Comparison of ENCODE assay signal across 8 cellular contexts in the genomic region with DNA sequence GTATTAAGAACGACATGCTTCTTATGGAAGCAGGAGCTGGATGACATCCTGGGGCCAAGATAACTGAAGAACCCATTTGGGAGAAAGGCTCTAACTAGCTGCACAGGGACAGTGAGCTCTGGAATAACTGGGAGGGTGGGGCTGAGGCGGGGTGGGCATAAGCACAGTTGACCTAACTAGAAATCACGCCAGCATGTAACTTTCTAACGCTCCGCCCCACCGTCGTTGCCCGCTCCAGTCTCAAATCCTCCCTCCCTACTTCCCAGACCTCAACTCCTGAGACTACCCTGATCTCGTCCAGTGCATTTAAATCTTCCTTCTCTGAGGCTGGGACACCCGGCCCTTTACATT. TPM values are rescaled to one million over a fixed set of nuclear protein-coding genes. Genes with fewer than 3 reads are reported as not detected.
DNase-seq lines count a peak whose midpoint lies in the region; ATAC-seq, FAIRE-seq and TF ChIP-seq lines count a peak whose summit lies in the region.

No MANE protein-coding gene starts in this region.

- ATAC-seq in GM12878 (peak; percentile 6), HG02884 (IDR thresholded peaks at IDR 0.05; ENCODE audit: unreplicated experiment) (no peak), foreskin keratinocyte (no peak)

- in situ Hi-C loops in GM12878 (cut with MboI) = no loop called here

- H3K27ac ChIP-seq in left ventricle myocardium inferior (replicated peaks) (peak overlapping the region; percentile 78), GM12878 (ENCODE audit: control insufficient read depth, insufficient read depth) (peak overlapping the region; percentile 62), mesendoderm (ENCODE audit: low read depth, low read length) (no peak overlapping the region), foreskin keratinocyte (no peak overlapping the region)

- no peak overlapping the region for H2BK15ac ChIP-seq in mesendoderm (replicated peaks; ENCODE audit: low read depth)

- H4K5ac ChIP-seq in mesendoderm (ENCODE audit: low read length) = no peak overlapping the region

- H3K79me1 ChIP-seq in mesendoderm (ENCODE audit: low read length) = peaks cover 9% of the 10 kb centered on the region

- WGBS in GM12878 (ENCODE audit: insufficient coverage, insufficient replicate concordance, low lambda C conversion rate, missing lambda C conversion rate) = 24% methylated on average over 10 of the region's 10 CpGs
- WGBS in mesendoderm (ENCODE audit: extremely low coverage, insufficient coverage, low lambda C conversion rate) = no CpG with 5 or more reads among the region's 10 CpGs

- H3K79me2 ChIP-seq in GM12878 (ENCODE audit: control insufficient read depth, insufficient read depth, low read length) (peaks cover 17% of the 10 kb centered on the region), mesendoderm (ENCODE audit: control insufficient read depth, insufficient read depth, low read length) (peaks cover 11% of the 10 kb centered on the region)

- H3K4me3 ChIP-seq in left ventricle myocardium inferior (peak overlapping the region; percentile 88), GM12878 (peak overlapping the region; percentile 92), mesendoderm (ENCODE audit: low read length) (peak overlapping the region; percentile 82)

- TF ChIP-seq CTCF in left ventricle myocardium inferior (IDR thresholded peaks at IDR 0.05; ENCODE audit: borderline replicate concordance) = no peak
- no peak for TF ChIP-seq CTCF in GM12878 (IDR thresholded peaks at IDR 0.05 in 2 of 3, conservative IDR thresholded peaks at IDR 0.05 in 1 of 3; ENCODE audit: control insufficient read depth in 2 of 3, extremely low read depth in 1 of 3, insufficient read depth in 1 of 3, low read depth in 3 of 3, low read length in 3 of 3)
- TF ChIP-seq CTCF in foreskin keratinocyte (conservative IDR thresholded peaks at IDR 0.05) = no peak

- intact Hi-C loops in left ventricle myocardium inferior (cut with micrococcal nuclease) = loop anchor here (5.0 kb wide), 1 partner anchor 102 kb away; no protein-coding TSS in a partner anchor
- intact Hi-C loops in cardiac septum (cut with DNase I) = no loop called here
- intact Hi-C loops in GM12878 (cut with micrococcal nuclease; ENCODE audit: unreplicated experiment) = no loop called here

- H2BK5ac ChIP-seq in mesendoderm (ENCODE audit: low read length) = no peak overlapping the region

- no peak for TF ChIP-seq EP300 in GM12878 (IDR thresholded peaks at IDR 0.05; ENCODE audit: borderline replicate concordance in 1 of 2, control insufficient read depth in 1 of 2, low read depth in 2 of 2, low read length in 2 of 2)

- RAD21 ChIA-PET in GM12878 (lab: Charles Lee; ENCODE audit: unreplicated experiment) = interaction anchor here (1.2 to 2.2 kb wide), 3 partner anchors 142 to 156 kb away, joined by 3 to 10 read pairs (median 7); no protein-coding TSS in a partner anchor

- DNase-seq in left ventricle myocardium inferior (no peak), cardiac septum (ENCODE audit: low spot score) (no peak), GM12878 (ENCODE audit: low read depth, low spot score) (no peak), mesendoderm (peak; percentile 10), GF-D8 (lab: John Stamatoyannopoulos, UW) (no peak), foreskin keratinocyte (no peak)
- DNase-seq in stimulated activated CD4-positive, alpha-beta T cell treated with anti-CD3 and anti-CD28 coated beads, Interleukin-4, amount 100 ng/mL, for 4 hours = no peak

- no peak overlapping the region for H3K4ac ChIP-seq in mesendoderm (ENCODE audit: low read depth, low read length)

- CTCF ChIA-PET in GM12878 (lab: Yijun Ruan, JAX) = interaction anchor here (0.5 to 3.1 kb wide), 12 partner anchors 11 to 352 kb away, joined by 3 to 22 read pairs (median 5); a partner anchor contains a TSS

- FAIRE-seq in GM12878 (lab: Jason Lieb, UNC) = no peak

- H3K18ac ChIP-seq in mesendoderm (ENCODE audit: low read length) = no peak overlapping the region

- TF ChIP-seq POLR2A in GM12878 (IDR thresholded peaks at IDR 0.05; ENCODE audit: low read depth, low read length) = no peak

- H3K4me1 ChIP-seq in left ventricle myocardium inferior (peaks cover 21% of the 10 kb centered on the region), GM12878 (ENCODE audit: control insufficient read depth, insufficient read depth, low read length) (no peaks in the 10 kb centered on the region), mesendoderm (ENCODE audit: control insufficient read depth, low read depth, low read length) (no peaks in the 10 kb centered on the region), foreskin keratinocyte (no peaks in the 10 kb centered on the region)

- H2AFZ ChIP-seq in GM12878 (ENCODE audit: control insufficient read depth, low read depth, low read length) = peak overlapping the region; percentile 97

- H3K4me2 ChIP-seq in GM12878 (ENCODE audit: control insufficient read depth, insufficient read depth) (peak overlapping the region; percentile 94), mesendoderm (ENCODE audit: low read length) (peak overlapping the region; percentile 75)

- H3K36me3 ChIP-seq in left ventricle myocardium inferior = peaks cover 40% of the 10 kb centered on the region
- H3K36me3 ChIP-seq in GM12878 (ENCODE audit: control insufficient read depth in 2 of 2, insufficient read depth in 2 of 2, low read length in 1 of 2) = peaks cover 2 to 10% of the 10 kb centered on the region in 2 experiments; a peak in 2 of 4 replicates
- H3K36me3 ChIP-seq in mesendoderm (ENCODE audit: control insufficient read depth, insufficient read depth, low read length) = peaks cover 3% of the 10 kb centered on the region

- H2AK5ac ChIP-seq in mesendoderm (ENCODE audit: low read length) = no peak overlapping the region

- H4K8ac ChIP-seq in mesendoderm (ENCODE audit: low read depth, low read length) = no peak overlapping the region

- no peaks in the 10 kb centered on the region for H3K27me3 ChIP-seq in left ventricle myocardium inferior (ENCODE audit: low read depth)
- no peaks in the 10 kb centered on the region for H3K27me3 ChIP-seq in GM12878 (replicated peaks in 1 of 2; ENCODE audit: control insufficient read depth in 2 of 2, insufficient read depth in 2 of 2, low read length in 1 of 2)
- no peaks in the 10 kb centered on the region for H3K27me3 ChIP-seq in mesendoderm (ENCODE audit: insufficient read depth, low read length, poor library complexity)
- no peaks in the 10 kb centered on the region for H3K27me3 ChIP-seq in foreskin keratinocyte

- H3K23ac ChIP-seq in mesendoderm (ENCODE audit: low read length) = no peak overlapping the region

- H3K9me3 ChIP-seq in left ventricle myocardium inferior (replicated peaks) (no peaks in the 10 kb centered on the region), GM12878 (replicated peaks; ENCODE audit: control insufficient read depth, insufficient read depth, low read length) (no peaks in the 10 kb centered on the region)

- POLR2A ChIA-PET in GM12878 (lab: Charles Lee) = interaction anchor here (0.6 to 1.3 kb wide), 4 partner anchors 56 to 372 kb away, joined by 3 to 5 read pairs (median 4); no protein-coding TSS in a partner anchor

- peak overlapping the region; percentile 89 for H3K56ac ChIP-seq in mesendoderm (ENCODE audit: low read length)

- H2BK120ac ChIP-seq in mesendoderm (ENCODE audit: low read depth, low read length) = no peak overlapping the region

- H3K9ac ChIP-seq in GM12878 (ENCODE audit: control insufficient read depth, insufficient read depth, low read length) = peak overlapping the region; percentile 89
- peak overlapping the region; percentile 76 for H3K9ac ChIP-seq in mesendoderm (ENCODE audit: low read length)

- no TSS peak for BruUV-seq in GM12878 (replicated peaks; lab: Mats Ljungman, UMichigan)

- SMC1A ChIA-PET in GM12878 (lab: Charles Lee; ENCODE audit: uncharacterized antibody, unreplicated experiment) = interaction anchor here (0.8 to 1.8 kb wide), 6 partner anchors 12 to 144 kb away, joined by 3 to 7 read pairs (median 4); no protein-coding TSS in a partner anchor

- no peak for TF ChIP-seq RAD21 in GM12878 (IDR thresholded peaks at IDR 0.05; ENCODE audit: insufficient read depth, low read depth, low read length)

- H4K20me1 ChIP-seq in GM12878 (ENCODE audit: control insufficient read depth, insufficient read depth) = no peaks in the 10 kb centered on the region

RNA-seq across cellular contexts. Expression of a gene that starts 0.4 kb away (rescaled TPM):
- total RNA-seq in left ventricle myocardium inferior (217 TPM), cardiac septum (161 TPM), GM12878 (2014; rRNA removed) (185 and 191 TPM in 2 replicates), GM12878 (2014; rRNA removed; fragmentation: Illumina TruSeq; extraction: Trizol) (156 and 172 TPM in 2 replicates), GM12878 (2021) (281 and 286 TPM in 2 replicates), foreskin keratinocyte (209 and 244 TPM in 2 replicates)
- total RNA-seq in GM12878 (2013; cell fraction: nucleolus; rRNA removed) = 67.3 and 70.7 TPM in 2 replicates
- polyA plus RNA-seq in GM12878 (2011; ENCODE audit: low read depth) = 207 TPM
- polyA plus RNA-seq in GM12878 (2011; rRNA removed) (326 and 466 TPM in 2 replicates), GM12878 (2014; fragmentation: Illumina TruSeq; extraction: Trizol) (259 and 350 TPM in 2 replicates), GM12878 (2014; fragmentation: Nextera tagmentation; extraction: Ambion mirVana) (100 to 1,000 TPM; 117 to 154 TPM), GM12878 (2014; rRNA removed) (209 and 221 TPM in 2 replicates), GM12878 (2016; fragmentation: Nextera tagmentation; extraction: Ambion mirVana) (100 to 1,000 TPM; 397 to 430 TPM), foreskin keratinocyte (328 and 360 TPM in 2 replicates)
- 313 and 495 TPM in 2 replicates for polyA plus RNA-seq in GM12878 (2011; cell fraction: cytosol; rRNA removed)
- polyA plus RNA-seq in GM12878 (2011; cell fraction: nucleus; rRNA removed) = 203 and 243 TPM in 2 replicates
- polyA plus RNA-seq in GM12878 (2012) = 151 and 168 TPM in 2 replicates
- 522 and 563 TPM in 2 replicates for polyA minus RNA-seq in GM12878 (2011; rRNA and poly(A)+ RNA removed)
- 79.5 and 81.7 TPM in 2 replicates for polyA minus RNA-seq in GM12878 (2011; cell fraction: cytosol; rRNA and poly(A)+ RNA removed)
- polyA minus RNA-seq in GM12878 (2011; cell fraction: nucleus; rRNA and poly(A)+ RNA removed) = 35.7 and 58.7 TPM in 2 replicates
- 209 TPM for polyA plus RNA-seq in mesendoderm (2013, experiment 1 of 2)
- 211 TPM for polyA plus RNA-seq in mesendoderm (2013, experiment 2 of 2)

RNA-seq across cellular contexts. Expression of a gene that starts 52.2 kb away (rescaled TPM):
- total RNA-seq in left ventricle myocardium inferior (19.2 TPM), cardiac septum (22.3 TPM), GM12878 (2014; rRNA removed) (7.7 and 9.0 TPM in 2 replicates), GM12878 (2014; rRNA removed; fragmentation: Illumina TruSeq; extraction: Trizol) (11.4 TPM in 2 replicates), GM12878 (2021) (10.1 and 10.9 TPM in 2 replicates), foreskin keratinocyte (13.2 and 13.8 TPM in 2 replicates)
- total RNA-seq in GM12878 (2013; cell fraction: nucleolus; rRNA removed) = 15.9 and 18.2 TPM in 2 replicates
- 5.6 TPM for polyA plus RNA-seq in GM12878 (2011; ENCODE audit: low read depth)
- polyA plus RNA-seq in GM12878 (2011; rRNA removed) (13.1 and 15.3 TPM in 2 replicates), GM12878 (2014; fragmentation: Illumina TruSeq; extraction: Trizol) (4.3 and 5.5 TPM in 2 replicates), GM12878 (2014; fragmentation: Nextera tagmentation; extraction: Ambion mirVana) (1 to 10 TPM; 3.5 to 5.4 TPM), GM12878 (2014; rRNA removed) (3.4 and 4.5 TPM in 2 replicates), GM12878 (2016; fragmentation: Nextera tagmentation; extraction: Ambion mirVana) (10 to 100 TPM in 1 of 2 experiments, 1 to 10 TPM in 1; 9.6 to 10.2 TPM), foreskin keratinocyte (5.8 and 6.0 TPM in 2 replicates)
- 4.9 and 7.1 TPM in 2 replicates for polyA plus RNA-seq in GM12878 (2011; cell fraction: cytosol; rRNA removed)
- 11.5 and 12.5 TPM in 2 replicates for polyA plus RNA-seq in GM12878 (2011; cell fraction: nucleus; rRNA removed)
- polyA plus RNA-seq in GM12878 (2012) = 5.8 and 6.6 TPM in 2 replicates
- 25.2 and 26.5 TPM in 2 replicates for polyA minus RNA-seq in GM12878 (2011; rRNA and poly(A)+ RNA removed)
- polyA minus RNA-seq in GM12878 (2011; cell fraction: cytosol; rRNA and poly(A)+ RNA removed) = 8.0 and 11.0 TPM in 2 replicates
- 8.7 and 12.8 TPM in 2 replicates for polyA minus RNA-seq in GM12878 (2011; cell fraction: nucleus; rRNA and poly(A)+ RNA removed)
- 13.3 TPM for polyA plus RNA-seq in mesendoderm (2013, experiment 1 of 2)
- 12.8 TPM for polyA plus RNA-seq in mesendoderm (2013, experiment 2 of 2)

Comparison
In these comparisons a context has a peak if more than half of its experiments do, and no peak if none do; other contexts are left out.
1. H3K27ac ChIP-seq: peak in left ventricle myocardium inferior (single experiment) and GM12878 (single experiment); none in mesendoderm (single experiment) and foreskin keratinocyte (single experiment).
2. Peak in every context shown above with its lines, with median percentiles within 50 percentile points of each other: H3K4me3 ChIP-seq.